ENCODE assay signal across 8 cellular contexts in genomic region chrX:53421125-53421524, GRCh38. TPM values are rescaled to one million over a fixed set of nuclear protein-coding genes. Genes with fewer than 3 reads are reported as not detected.
A peak's percentile ranks its signal among the peaks of the same experiment; 100 is the strongest.
DNase-seq lines count a peak whose midpoint lies in the region; ATAC-seq, FAIRE-seq and TF ChIP-seq lines count a peak whose summit lies in the region.

No MANE protein-coding gene starts in this region.

- H3K4me2 ChIP-seq in GM12878 (ENCODE audit: control insufficient read depth, insufficient read depth) (peak overlapping the region; percentile 100), mesendoderm (ENCODE audit: low read length) (peak overlapping the region; percentile 54)

- POLR2A ChIA-PET in AG04450 (lab: Yijun Ruan, JAX) (no interaction called here), GM12878 (lab: Charles Lee) (interaction anchor here (1.3 to 2.7 kb wide), 3 partner anchors 12 to 196 kb away, joined by 3 to 10 read pairs (median 4); partner anchors contain the start of gene KDM5C)

- no peak overlapping the region for H3K18ac ChIP-seq in mesendoderm (ENCODE audit: low read length)

- H3K79me2 ChIP-seq in GM12878 (ENCODE audit: control insufficient read depth, insufficient read depth, low read length): peaks cover 52% of the 10 kb centered on the region
- peaks cover 30% of the 10 kb centered on the region for H3K79me2 ChIP-seq in mesendoderm (ENCODE audit: control insufficient read depth, insufficient read depth, low read length)

- TF ChIP-seq EP300 in GM12878 (IDR thresholded peaks at IDR 0.05; ENCODE audit: borderline replicate concordance in 1 of 2, control insufficient read depth in 1 of 2, low read depth in 2 of 2, low read length in 2 of 2): no peak

- H3K23ac ChIP-seq in mesendoderm (ENCODE audit: low read length): no peak overlapping the region

- SMC1A ChIA-PET in GM12878 (lab: Charles Lee; ENCODE audit: uncharacterized antibody, unreplicated experiment): interaction anchor here (1.9 kb wide), 1 partner anchor 8 kb away, joined by 8 read pairs; no protein-coding TSS in a partner anchor

- H4K5ac ChIP-seq in mesendoderm (ENCODE audit: low read length): no peak overlapping the region

- no peak for TF ChIP-seq POLR2A in GM12878 (IDR thresholded peaks at IDR 0.05; ENCODE audit: low read depth, low read length)

- H3K9ac ChIP-seq in GM12878 (ENCODE audit: control insufficient read depth, insufficient read depth, low read length): peak overlapping the region; percentile 99
- peak overlapping the region; percentile 90 for H3K9ac ChIP-seq in mesendoderm (ENCODE audit: low read length)

- H3K36me3 ChIP-seq in GM12878 (ENCODE audit: control insufficient read depth in 2 of 2, insufficient read depth in 2 of 2, low read length in 1 of 2) (peaks cover 0 to 3% of the 10 kb centered on the region in 2 experiments; a peak in 1 of 4 replicates), mesendoderm (ENCODE audit: control insufficient read depth, insufficient read depth, low read length) (no peaks in the 10 kb centered on the region)

- H3K4me3 ChIP-seq in AG04450 (ENCODE audit: low read depth, low read length) (peak overlapping the region; percentile 71), HFF-Myc (replicated peaks; ENCODE audit: low read depth, low read length) (peak overlapping the region; percentile 51), GM12878 (peak overlapping the region; percentile 80), mesendoderm (ENCODE audit: low read length) (peak overlapping the region; percentile 82)

- FAIRE-seq in GM12878 (lab: Jason Lieb, UNC): no peak

- H3K4ac ChIP-seq in mesendoderm (ENCODE audit: low read depth, low read length): no peak overlapping the region

- no peak overlapping the region for H2AFZ ChIP-seq in GM12878 (ENCODE audit: control insufficient read depth, low read depth, low read length)

- in situ Hi-C loops in GM12878 (cut with MboI): no loop called here

- DNase-seq in AG04450 (ENCODE audit: low read depth, low spot score): no peak
- no peak for DNase-seq in HFF-Myc (ENCODE audit: extremely low read depth, low read depth)
- DNase-seq in GM12878 (ENCODE audit: low read depth, low spot score): no peak
- no peak for DNase-seq in mesendoderm
- DNase-seq in NCI-H2081 (lab: John Stamatoyannopoulos, UW): no peak
- no peak for DNase-seq in NCI-H1694 treated with DMSO at 0.1 percent for 48 hours (lab: John Stamatoyannopoulos, UW)

- no peak for TF ChIP-seq RAD21 in GM12878 (IDR thresholded peaks at IDR 0.05; ENCODE audit: insufficient read depth, low read depth, low read length)

- no peak overlapping the region for H2BK120ac ChIP-seq in mesendoderm (ENCODE audit: low read depth, low read length)

- H3K9me3 ChIP-seq in AG04450 (ENCODE audit: control insufficient read depth, insufficient read depth, low read length) (no peaks in the 10 kb centered on the region), GM12878 (replicated peaks; ENCODE audit: control insufficient read depth, insufficient read depth, low read length) (no peaks in the 10 kb centered on the region)

- RAD21 ChIA-PET in GM12878 (lab: Charles Lee; ENCODE audit: unreplicated experiment): no interaction called here

- CTCF ChIA-PET in AG04450 (lab: Charles Lee): no interaction called here
- CTCF ChIA-PET in GM12878 (lab: Yijun Ruan, JAX): interaction anchor here (1.5 to 7.5 kb wide), 2 partner anchors 15 to 25 kb away, joined by 4 to 48 read pairs; partner anchors contain the start of gene HSD17B10

- H4K20me1 ChIP-seq in GM12878 (ENCODE audit: control insufficient read depth, insufficient read depth): no peaks in the 10 kb centered on the region; the same call in 1 of the 2 replicates

- H3K4me1 ChIP-seq in GM12878 (ENCODE audit: control insufficient read depth, insufficient read depth, low read length) (peaks cover 6% of the 10 kb centered on the region), mesendoderm (ENCODE audit: control insufficient read depth, low read depth, low read length) (peaks cover 2% of the 10 kb centered on the region)

- no peaks in the 10 kb centered on the region for H3K79me1 ChIP-seq in mesendoderm (ENCODE audit: low read length)

- no peak overlapping the region for H2AK5ac ChIP-seq in mesendoderm (ENCODE audit: low read length)

- no peak overlapping the region for H2BK15ac ChIP-seq in mesendoderm (replicated peaks; ENCODE audit: low read depth)

- TF ChIP-seq CTCF in AG04450 (IDR thresholded peaks at IDR 0.05; ENCODE audit: low read depth, low read length) (no peak), HFF-Myc (IDR thresholded peaks at IDR 0.05; ENCODE audit: low read depth, low read length, missing control alignments) (no peak), GM12878 (IDR thresholded peaks at IDR 0.05 in 2 of 3, conservative IDR thresholded peaks at IDR 0.05 in 1 of 3; ENCODE audit: control insufficient read depth in 2 of 3, extremely low read depth in 1 of 3, insufficient read depth in 1 of 3, low read depth in 3 of 3, low read length in 3 of 3) (no peak)

- H3K56ac ChIP-seq in mesendoderm (ENCODE audit: low read length): peak overlapping the region; percentile 90

- H3K27ac ChIP-seq in AG04450 (ENCODE audit: low read depth, low read length): no peak overlapping the region
- peak overlapping the region; percentile 98 for H3K27ac ChIP-seq in GM12878 (ENCODE audit: control insufficient read depth, insufficient read depth)
- H3K27ac ChIP-seq in mesendoderm (ENCODE audit: low read depth, low read length): no peak overlapping the region

- 8% methylated on average over 2 of the region's 2 CpGs for WGBS in GM12878 (ENCODE audit: insufficient coverage, insufficient replicate concordance, low lambda C conversion rate, missing lambda C conversion rate)
- WGBS in mesendoderm (ENCODE audit: extremely low coverage, insufficient coverage, low lambda C conversion rate): no CpG with 5 or more reads among the region's 2 CpGs

- intact Hi-C loops in GM12878 (cut with micrococcal nuclease; ENCODE audit: unreplicated experiment): loop anchor here (5.0 kb wide), 1 partner anchor 199 kb away; no protein-coding TSS in a partner anchor

- H4K8ac ChIP-seq in mesendoderm (ENCODE audit: low read depth, low read length): no peak overlapping the region

- H2BK5ac ChIP-seq in mesendoderm (ENCODE audit: low read length): no peak overlapping the region

- no TSS peak for BruUV-seq in GM12878 (replicated peaks; lab: Mats Ljungman, UMichigan)

- ATAC-seq in GM12878: no peak
- no peak for ATAC-seq in GM18868 (IDR thresholded peaks at IDR 0.05; ENCODE audit: unreplicated experiment)
- no peak for ATAC-seq in HG02571 (IDR thresholded peaks at IDR 0.05; ENCODE audit: unreplicated experiment)

- H3K27me3 ChIP-seq in AG04450 (ENCODE audit: control insufficient read depth, insufficient read depth, low read length): no peaks in the 10 kb centered on the region
- no peaks in the 10 kb centered on the region for H3K27me3 ChIP-seq in GM12878 (replicated peaks in 1 of 2; ENCODE audit: control insufficient read depth in 2 of 2, insufficient read depth in 2 of 2, low read length in 1 of 2)
- H3K27me3 ChIP-seq in mesendoderm (ENCODE audit: insufficient read depth, low read length, poor library complexity): no peaks in the 10 kb centered on the region

RNA-seq across cellular contexts. Expression of gene SMC1A, which starts 1.3 kb away (rescaled TPM):
- polyA plus RNA-seq in AG04450 (2011; rRNA removed): 21.3 and 25.3 TPM in 2 replicates
- polyA minus RNA-seq in AG04450 (2011; rRNA and poly(A)+ RNA removed): 28.5 and 29.5 TPM in 2 replicates
- total RNA-seq in GM12878 (2013; cell fraction: nucleolus; rRNA removed): 66.8 and 75.7 TPM in 2 replicates
- total RNA-seq in GM12878 (2014; rRNA removed): 50.2 and 59.1 TPM in 2 replicates
- total RNA-seq in GM12878 (2014; rRNA removed; fragmentation: Illumina TruSeq; extraction: Trizol): 63.1 and 69.4 TPM in 2 replicates
- total RNA-seq in GM12878 (2021): 127 and 141 TPM in 2 replicates
- polyA plus RNA-seq in GM12878 (2011; ENCODE audit: low read depth): 48.8 TPM
- polyA plus RNA-seq in GM12878 (2011; rRNA removed): 63.0 and 81.2 TPM in 2 replicates
- polyA plus RNA-seq in GM12878 (2011; cell fraction: cytosol; rRNA removed): 77.9 and 89.0 TPM in 2 replicates
- 81.0 and 119 TPM in 2 replicates for polyA plus RNA-seq in GM12878 (2011; cell fraction: nucleus; rRNA removed)
- 43.8 and 48.0 TPM in 2 replicates for polyA plus RNA-seq in GM12878 (2012)
- polyA plus RNA-seq in GM12878 (2014; fragmentation: Illumina TruSeq; extraction: Trizol): 128 and 134 TPM in 2 replicates
- polyA plus RNA-seq in GM12878 (2014; fragmentation: Nextera tagmentation; extraction: Ambion mirVana): 10 to 100 TPM; 25.6 to 29.6 TPM
- 74.8 and 82.0 TPM in 2 replicates for polyA plus RNA-seq in GM12878 (2014; rRNA removed)
- polyA plus RNA-seq in GM12878 (2016; fragmentation: Nextera tagmentation; extraction: Ambion mirVana): 100 to 1,000 TPM; 157 to 158 TPM
- polyA minus RNA-seq in GM12878 (2011; rRNA and poly(A)+ RNA removed): 111 and 138 TPM in 2 replicates
- 65.5 and 88.6 TPM in 2 replicates for polyA minus RNA-seq in GM12878 (2011; cell fraction: cytosol; rRNA and poly(A)+ RNA removed)
- polyA minus RNA-seq in GM12878 (2011; cell fraction: nucleus; rRNA and poly(A)+ RNA removed): 34.7 and 73.5 TPM in 2 replicates
- 61.8 TPM for polyA plus RNA-seq in mesendoderm (2013, experiment 1 of 2)
- 64.2 TPM for polyA plus RNA-seq in mesendoderm (2013, experiment 2 of 2)

RNA-seq across cellular contexts. Expression of gene RIBC1, which starts 1.5 kb away (rescaled TPM):
- polyA plus RNA-seq in AG04450 (2011; rRNA removed) (0.26 and 0.31 TPM in 2 replicates), GM12878 (2011; rRNA removed) (0.30 and 0.50 TPM in 2 replicates), GM12878 (2014; fragmentation: Illumina TruSeq; extraction: Trizol) (0.21 and 0.73 TPM in 2 replicates), GM12878 (2014; fragmentation: Nextera tagmentation; extraction: Ambion mirVana) (under 1 TPM; 0.22 to 0.61 TPM), GM12878 (2014; rRNA removed) (0.36 and 0.94 TPM in 2 replicates), GM12878 (2016; fragmentation: Nextera tagmentation; extraction: Ambion mirVana) (1 to 10 TPM in 1 of 2 experiments, under 1 TPM in 1; 0.51 to 1.0 TPM)
- 0.23 TPM in 1 of 2 replicates, not detected in the other for polyA minus RNA-seq in AG04450 (2011; rRNA and poly(A)+ RNA removed)
- 0.81 and 1.5 TPM in 2 replicates for total RNA-seq in GM12878 (2013; cell fraction: nucleolus; rRNA removed)
- total RNA-seq in GM12878 (2014; rRNA removed) (0.33 and 0.56 TPM in 2 replicates), GM12878 (2014; rRNA removed; fragmentation: Illumina TruSeq; extraction: Trizol) (0.32 and 0.40 TPM in 2 replicates), GM12878 (2021) (0.43 and 0.49 TPM in 2 replicates)
- 0.52 TPM for polyA plus RNA-seq in GM12878 (2011; ENCODE audit: low read depth)
- 0.46 and 0.47 TPM in 2 replicates for polyA plus RNA-seq in GM12878 (2011; cell fraction: cytosol; rRNA removed)
- polyA plus RNA-seq in GM12878 (2011; cell fraction: nucleus; rRNA removed): 1.0 and 1.2 TPM in 2 replicates
- polyA plus RNA-seq in GM12878 (2012): 0.65 and 0.79 TPM in 2 replicates
- 0.26 and 0.37 TPM in 2 replicates for polyA minus RNA-seq in GM12878 (2011; rRNA and poly(A)+ RNA removed)
- polyA minus RNA-seq in GM12878 (2011; cell fraction: cytosol; rRNA and poly(A)+ RNA removed): not detected in 2 replicates
- polyA minus RNA-seq in GM12878 (2011; cell fraction: nucleus; rRNA and poly(A)+ RNA removed): 0.19 and 0.24 TPM in 2 replicates
- 1.00 TPM for polyA plus RNA-seq in mesendoderm (2013, experiment 1 of 2)
- polyA plus RNA-seq in mesendoderm (2013, experiment 2 of 2): 0.92 TPM

RNA-seq across cellular contexts. Expression of gene HSD17B10, which starts 13.0 kb away (rescaled TPM):
- 87.4 and 113 TPM in 2 replicates for polyA plus RNA-seq in AG04450 (2011; rRNA removed)
- 54.8 and 65.2 TPM in 2 replicates for polyA minus RNA-seq in AG04450 (2011; rRNA and poly(A)+ RNA removed)
- 7.5 and 8.4 TPM in 2 replicates for total RNA-seq in GM12878 (2013; cell fraction: nucleolus; rRNA removed)
- total RNA-seq in GM12878 (2014; rRNA removed): 192 and 195 TPM in 2 replicates
- 133 and 144 TPM in 2 replicates for total RNA-seq in GM12878 (2014; rRNA removed; fragmentation: Illumina TruSeq; extraction: Trizol)
- 165 and 179 TPM in 2 replicates for total RNA-seq in GM12878 (2021)
- 81.8 TPM for polyA plus RNA-seq in GM12878 (2011; ENCODE audit: low read depth)
- 136 and 243 TPM in 2 replicates for polyA plus RNA-seq in GM12878 (2011; rRNA removed)
- 366 and 386 TPM in 2 replicates for polyA plus RNA-seq in GM12878 (2011; cell fraction: cytosol; rRNA removed)
- 151 and 174 TPM in 2 replicates for polyA plus RNA-seq in GM12878 (2011; cell fraction: nucleus; rRNA removed)
- 87.0 and 106 TPM in 2 replicates for polyA plus RNA-seq in GM12878 (2012)
- polyA plus RNA-seq in GM12878 (2014; fragmentation: Illumina TruSeq; extraction: Trizol): 134 and 174 TPM in 2 replicates
- 100 to 1,000 TPM in 1 of 2 experiments, 10 to 100 TPM in 1; 43.7 to 114 TPM for polyA plus RNA-seq in GM12878 (2014; fragmentation: Nextera tagmentation; extraction: Ambion mirVana)
- 200 and 205 TPM in 2 replicates for polyA plus RNA-seq in GM12878 (2014; rRNA removed)
- polyA plus RNA-seq in GM12878 (2016; fragmentation: Nextera tagmentation; extraction: Ambion mirVana): 100 to 1,000 TPM; 281 to 313 TPM
- 203 and 257 TPM in 2 replicates for polyA minus RNA-seq in GM12878 (2011; rRNA and poly(A)+ RNA removed)
- 44.2 and 60.0 TPM in 2 replicates for polyA minus RNA-seq in GM12878 (2011; cell fraction: cytosol; rRNA and poly(A)+ RNA removed)
- polyA minus RNA-seq in GM12878 (2011; cell fraction: nucleus; rRNA and poly(A)+ RNA removed): 14.9 and 26.0 TPM in 2 replicates
- polyA plus RNA-seq in mesendoderm (2013, experiment 1 of 2): 108 TPM
- polyA plus RNA-seq in mesendoderm (2013, experiment 2 of 2): 108 TPM
